8 cellular contexts compared by ENCODE assay signal in genomic region chr1:202888204-202888506, GRCh38. TPM values are rescaled to one million over a fixed set of nuclear protein-coding genes. Genes with fewer than 3 reads are reported as not detected.
A peak's percentile ranks its signal among the peaks of the same experiment; 100 is the strongest.
DNase-seq lines count a peak whose midpoint lies in the region; ATAC-seq and TF ChIP-seq lines count a peak whose summit lies in the region.

No MANE protein-coding gene starts in this region.

- peak overlapping the region; percentile 92 for H3K27ac ChIP-seq in effector memory CD4-positive, alpha-beta T cell (ENCODE audit: insufficient read depth, low read length, poor library complexity, severe bottlenecking)

- H3K36me3 Mint-ChIP-seq in Calu3 (ENCODE audit: insufficient read depth, unreplicated experiment) (peaks cover 30% of the 10 kb centered on the region), nephron progenitor cell (ENCODE audit: low read depth) (peaks cover 10% of the 10 kb centered on the region)

- DNase-seq in Calu3: no peak
- peak; percentile 55 for DNase-seq in NCI-H226
- no peak for DNase-seq in effector memory CD4-positive, alpha-beta T cell
- no peak for DNase-seq in nephron progenitor cell
- no peak for DNase-seq in T1000 (lab: John Stamatoyannopoulos, UW)
- DNase-seq in NK-92 treated with Interleukin-12 subunit alpha and Interleukin-12 subunit beta, amount 100 ng/mL, for 24 hours (lab: John Stamatoyannopoulos, UW): no peak
- DNase-seq in left lobe of liver (ENCODE audit: low spot score): no peak
- no peak for DNase-seq in cerebellar cortex (ENCODE audit: low spot score)

- peak overlapping the region; percentile 66 for H3K27ac Mint-ChIP-seq in Calu3 (ENCODE audit: unreplicated experiment)
- H3K27ac Mint-ChIP-seq in nephron progenitor cell: peak overlapping the region; percentile 61

- CTCF ChIA-PET in Calu3 (lab: Charles Lee): interaction anchor here (0.8 kb wide), 2 partner anchors 28 to 34 kb away, joined by 9 read pairs; no protein-coding TSS in a partner anchor

- TF ChIP-seq CTCF in Calu3 (IDR thresholded peaks at IDR 0.05; ENCODE audit: unreplicated experiment) (no peak), nephron progenitor cell (IDR thresholded peaks at IDR 0.05) (no peak)

- peaks cover 9% of the 10 kb centered on the region for H3K4me1 ChIP-seq in effector memory CD4-positive, alpha-beta T cell (ENCODE audit: control insufficient read depth, insufficient read depth, low read length, poor library complexity, severe bottlenecking)

- no peak for ATAC-seq in left lobe of liver

- H3K27me3 Mint-ChIP-seq in Calu3 (ENCODE audit: unreplicated experiment) (no peaks in the 10 kb centered on the region), nephron progenitor cell (ENCODE audit: low read depth, poor library complexity) (peaks cover 6% of the 10 kb centered on the region)

- H3K9me3 ChIP-seq in effector memory CD4-positive, alpha-beta T cell (ENCODE audit: control insufficient read depth, low read length): no peaks in the 10 kb centered on the region

- H3K4me3 Mint-ChIP-seq in Calu3 (ENCODE audit: low read depth, unreplicated experiment): peak overlapping the region; percentile 92
- H3K4me3 Mint-ChIP-seq in nephron progenitor cell: peak overlapping the region; percentile 93

- H3K27me3 ChIP-seq in effector memory CD4-positive, alpha-beta T cell (replicated peaks; ENCODE audit: control insufficient read depth, insufficient read depth, low read length, poor library complexity, severe bottlenecking): no peaks in the 10 kb centered on the region

- H3K4me1 Mint-ChIP-seq in Calu3 (ENCODE audit: low read depth, unreplicated experiment) (peaks cover 17% of the 10 kb centered on the region), nephron progenitor cell (peaks cover 16% of the 10 kb centered on the region)

- no TSS peak for BruUV-seq in Calu3 (replicated peaks; lab: Mats Ljungman, UMichigan)

- H3K4me3 ChIP-seq in effector memory CD4-positive, alpha-beta T cell (ENCODE audit: insufficient read depth, low read depth, low read length, poor library complexity, severe bottlenecking): peak overlapping the region; percentile 75

- intact Hi-C loops in Calu3 (cut with micrococcal nuclease; ENCODE audit: unreplicated experiment): loop anchor here (2.0 kb wide), 1 partner anchor 77 kb away; the partner anchor contains the start of gene PCAT6

- peaks cover 15% of the 10 kb centered on the region for H3K36me3 ChIP-seq in effector memory CD4-positive, alpha-beta T cell (ENCODE audit: control insufficient read depth, insufficient read depth, low read length)

- no peaks in the 10 kb centered on the region for H3K9me3 Mint-ChIP-seq in Calu3 (ENCODE audit: low read depth, unreplicated experiment)
- H3K9me3 Mint-ChIP-seq in nephron progenitor cell: no peaks in the 10 kb centered on the region

RNA-seq across cellular contexts. Expression of gene RABIF, which starts 0.8 kb away (rescaled TPM):
- 9.8 and 10.5 TPM in 2 replicates for total RNA-seq in Calu3 (2022)
- total RNA-seq in left lobe of liver: 4.6 TPM

RNA-seq across cellular contexts. Expression of gene KLHL12, which starts 38.9 kb away (rescaled TPM):
- total RNA-seq in Calu3 (2022): 35.4 and 36.7 TPM in 2 replicates
- total RNA-seq in left lobe of liver: 12.3 TPM
